Comparison of ENCODE assay signal across 9 cellular contexts in genomic region chr9:121736147-121736721, GRCh38.
DNase-seq lines count a peak whose midpoint lies in the region; ATAC-seq, FAIRE-seq and TF ChIP-seq lines count a peak whose summit lies in the region.
"Had no signal": no experiment of that assay in that cellular context is flagged by ENCODE, and none has a peak within 500 bp of the region (broad histone marks: within the 10 kb centered on the region; RNA-seq: fewer than 3 reads in every experiment).

No MANE protein-coding gene starts in this region.

- H3K27ac Mint-ChIP-seq in stimulated activated memory B cell treated with anti-CD40 and anti-IgM and Interleukin-4, amounts not matched to agents 10 μg/mL and 1 μg/mL and 100 μg/mL, for 72 hours = no peak overlapping the region

- H3K4me3 Mint-ChIP-seq in stimulated activated memory B cell treated with anti-CD40 and anti-IgM and Interleukin-4, amounts not matched to agents 10 μg/mL and 1 μg/mL and 100 μg/mL, for 72 hours = peak overlapping the region; percentile 43

- no peak for TF ChIP-seq POLR2A in H54 (IDR thresholded peaks at IDR 0.05; ENCODE audit: low read depth, low read length)

- H3K9ac ChIP-seq in HUES6 (ENCODE audit: low read length) = peak overlapping the region; percentile 73

- intact Hi-C loops in left colon (cut with DNase I, micrococcal nuclease) = no loop called here

- peak; percentile 57 for ATAC-seq in left colon
- ATAC-seq in stimulated activated memory B cell treated with anti-CD40 and anti-IgM and Interleukin-4, amounts not matched to agents 10 μg/mL and 1 μg/mL and 100 μg/mL, for 72 hours = no peak

- in situ Hi-C loops in HAP-1 (cut with MboI; ENCODE audit: low sequenced_read_pairs) = no loop called here

- H3K9me3 Mint-ChIP-seq in stimulated activated memory B cell treated with anti-CD40 and anti-IgM and Interleukin-4, amounts not matched to agents 10 μg/mL and 1 μg/mL and 100 μg/mL, for 72 hours = no peaks in the 10 kb centered on the region

- DNase-seq in cortex of kidney (lab: John Stamatoyannopoulos, UW) = peak; percentile 22
- peak; percentile 85 to 88 for DNase-seq in left colon
- DNase-seq in H54 (ENCODE audit: insufficient read length, low spot score) = no peak
- no peak for DNase-seq in HAP-1 (ENCODE audit: low spot score in 2 of 2)
- DNase-seq in COLO829 (ENCODE audit: low spot score) = no peak
- DNase-seq in activated gamma-delta T cell (lab: John Stamatoyannopoulos, UW) = no peak

- H3K4me3 ChIP-seq in HUES6 (ENCODE audit: low read depth, low read length) (peak overlapping the region; percentile 86), HAP-1 (no peak overlapping the region)

- H3K9me3 ChIP-seq in HUES6 (ENCODE audit: control insufficient read depth, insufficient read depth, low read depth, low read length) (no peaks in the 10 kb centered on the region), HAP-1 (no peaks in the 10 kb centered on the region)

- FAIRE-seq in H54 (lab: Jason Lieb, UNC) = no peak
- FAIRE-seq: TTC549 had no signal

- H3K27me3 Mint-ChIP-seq in stimulated activated memory B cell treated with anti-CD40 and anti-IgM and Interleukin-4, amounts not matched to agents 10 μg/mL and 1 μg/mL and 100 μg/mL, for 72 hours = peaks cover 70% of the 10 kb centered on the region

- H3K27me3 ChIP-seq in HUES6 (ENCODE audit: control insufficient read depth, insufficient read depth, low read length) (no peaks in the 10 kb centered on the region), HAP-1 (ENCODE audit: low read depth) (no peaks in the 10 kb centered on the region)

- H3K36me3 Mint-ChIP-seq in stimulated activated memory B cell treated with anti-CD40 and anti-IgM and Interleukin-4, amounts not matched to agents 10 μg/mL and 1 μg/mL and 100 μg/mL, for 72 hours = no peaks in the 10 kb centered on the region

- peaks cover 20% of the 10 kb centered on the region for H3K4me1 Mint-ChIP-seq in stimulated activated memory B cell treated with anti-CD40 and anti-IgM and Interleukin-4, amounts not matched to agents 10 μg/mL and 1 μg/mL and 100 μg/mL, for 72 hours

- no peaks in the 10 kb centered on the region for H3K36me3 ChIP-seq in HUES6 (ENCODE audit: control insufficient read depth, insufficient read depth, low read length)
- H3K36me3 ChIP-seq in HAP-1 (replicated peaks) = no peaks in the 10 kb centered on the region; the same call in 1 of the 2 replicates

- H3K4me1 ChIP-seq in HUES6 (ENCODE audit: control insufficient read depth, insufficient read depth, low read length) = peaks cover 77% of the 10 kb centered on the region
- H3K4me1 ChIP-seq in HAP-1 = no peaks in the 10 kb centered on the region

- peak overlapping the region; percentile 65; the same call in 1 of the 2 replicates for H3K27ac ChIP-seq in HUES6 (ENCODE audit: low read depth, low read length)

Comparison
In these comparisons a context has a peak if more than half of its experiments do, and no peak if none do; other contexts are left out.
1. DNase-seq: peak in cortex of kidney (single experiment) and left colon (2 of 2); none in H54 (single experiment), HAP-1 (0 of 2), COLO829 (single experiment) and activated gamma-delta T cell (single experiment).